20 cellular contexts compared by ENCODE assay signal in the genomic region with DNA sequence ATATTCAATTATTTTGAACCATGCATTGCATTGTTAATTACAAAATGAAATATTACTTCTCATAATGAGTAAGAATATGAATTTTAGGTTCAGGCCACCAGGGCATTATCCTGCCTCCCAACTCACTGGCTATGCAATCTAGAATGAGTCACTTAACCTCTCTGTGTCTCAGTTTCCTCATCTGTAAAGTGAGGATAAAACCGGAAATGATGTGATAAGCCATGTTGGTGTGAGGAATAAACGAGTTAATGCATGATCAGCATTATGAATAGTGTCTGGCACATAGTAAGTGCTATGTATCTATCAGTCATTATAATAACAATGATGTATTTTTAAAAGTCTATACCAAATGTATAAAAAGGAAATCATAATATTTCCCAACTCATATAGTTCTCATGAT.
"Had no signal": no experiment of that assay in that cellular context is flagged by ENCODE, and none has a peak within 500 bp of the region (broad histone marks: within the 10 kb centered on the region; RNA-seq: fewer than 3 reads in every experiment).

No MANE protein-coding gene starts in this region.

- H3K4me2 ChIP-seq: KMS-11 had no signal

- H3K9me3 ChIP-seq: SJCRH30 had no signal

- H3K9ac ChIP-seq: KMS-11 had no signal

- FAIRE-seq: HTR-8/SVneo had no signal

- H3K36me3 ChIP-seq: SJCRH30 had no signal

- H3K27ac ChIP-seq: HL-60, KMS-11, SJCRH30 had no signal

- DNase-seq: Kasumi-1, MM.1S, NCI-H1092 treated with DMSO at 0.1 percent for 48 hours, NCI-H1436, NCI-H187, NCI-H2029, NCI-H2081 treated with DMSO at 0.1 percent for 48 hours, NCI-H2171, NCI-H226, NCI-H446, NCI-H510A, NCI-H524 treated with DMSO at 0.1 percent for 48 hours, NCI-H774, SHP77 treated with DMSO at 0.1 percent for 48 hours had no signal

- ATAC-seq: Right ventricle myocardium inferior, SK-N-SH treated with all-trans-retinoic acid at 6 μM for 48 hours had no signal

- H3K4me3 ChIP-seq: SJCRH30 had no signal

- H3K27me3 ChIP-seq: SJCRH30 had no signal
